9 cellular contexts compared by ENCODE assay signal in the genomic region with DNA sequence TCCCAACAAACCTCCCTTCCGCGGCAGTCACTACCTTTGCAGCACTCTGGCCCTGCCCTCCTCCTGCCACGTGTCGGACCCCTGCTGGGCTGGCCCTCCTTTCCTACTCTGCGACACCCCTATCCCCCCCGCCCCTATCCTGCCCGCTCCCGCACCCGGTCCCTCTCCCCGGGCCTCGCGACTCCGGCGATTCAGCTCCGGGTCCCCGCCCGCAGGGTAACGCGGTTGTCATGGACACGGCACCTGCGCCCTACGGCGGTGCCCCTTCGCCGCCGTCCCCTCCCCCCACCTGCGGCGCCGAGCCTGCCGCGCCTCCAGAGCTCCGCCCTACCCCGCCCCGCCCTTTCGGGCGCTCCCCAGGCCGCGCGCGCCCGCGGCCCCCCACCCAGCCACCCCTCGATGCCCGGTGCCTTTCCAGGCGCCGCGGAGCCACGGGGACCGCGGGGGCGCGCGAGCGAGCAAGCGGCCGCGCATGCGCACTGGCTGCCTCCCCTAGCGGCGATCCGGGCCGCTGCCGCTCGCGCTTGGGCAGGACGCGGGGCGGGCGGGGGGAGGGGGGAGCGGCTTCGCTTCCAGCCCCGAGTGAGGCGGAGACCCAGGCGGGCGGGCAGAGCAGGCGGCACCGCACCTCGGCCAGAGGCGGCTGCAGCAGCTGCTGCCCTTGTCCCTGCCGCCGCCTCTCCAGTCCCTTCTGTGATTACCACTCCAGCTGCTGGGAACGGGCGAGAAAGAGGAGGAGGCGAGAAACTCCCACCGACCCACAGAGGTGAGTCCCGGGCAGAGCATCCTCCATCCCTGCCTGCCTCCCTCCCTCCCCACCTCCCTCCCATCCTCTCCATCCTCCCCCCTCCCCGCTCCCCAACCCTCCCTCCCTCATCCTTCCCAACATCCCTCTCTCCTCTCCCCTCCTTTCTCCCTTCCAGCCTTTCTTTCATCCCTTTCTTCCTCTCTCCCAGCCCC. TPM values are rescaled to one million over a fixed set of nuclear protein-coding genes. Genes with fewer than 3 reads are reported as not detected.
DNase-seq lines count a peak whose midpoint lies in the region; ATAC-seq and TF ChIP-seq lines count a peak whose summit lies in the region.
"Had no signal": no experiment of that assay in that cellular context is flagged by ENCODE, and none has a peak within 500 bp of the region (broad histone marks: within the 10 kb centered on the region; RNA-seq: fewer than 3 reads in every experiment).

A gene (plus strand): TSS at position 610 of the 960 bp plus-strand sequence.

- H3K9me3 ChIP-seq in PC-3 (ENCODE audit: low read length) (peaks cover 7% of the 10 kb centered on the region; the same call in 1 of the 2 replicates), thyroid gland (no peaks in the 10 kb centered on the region)

- ATAC-seq in HG03571 (IDR thresholded peaks at IDR 0.05; ENCODE audit: unreplicated experiment) (peak; percentile 46), PC-3 (peak; percentile 58), memory B cell (ENCODE audit: low read depth) (no peak)

- H3K4me1 Mint-ChIP-seq in activated CD4-positive, alpha-beta memory T cell treated with anti-CD3 and anti-CD28 coated beads for 36 hours (ENCODE audit: low read depth), result peaks cover 2% of the 10 kb centered on the region
- H3K4me1 Mint-ChIP-seq in activated CD4-positive, alpha-beta memory T cell treated with anti-CD3 and anti-CD28 coated beads, Interleukin-2, amount 10 ng/mL, durations not matched to agents 7 days and 5 days, result no peaks in the 10 kb centered on the region
- H3K4me1 Mint-ChIP-seq in memory B cell, result peaks cover 3% of the 10 kb centered on the region

- H3K27ac ChIP-seq in PC-3 (ENCODE audit: low read length) (no peak within 1 kb of the TSS), dorsolateral prefrontal cortex (peak within 1 kb of the TSS in 52 of 59 donors; percentile 17 to 88 (median 74)), thyroid gland (no peak within 1 kb of the TSS)
- H3K27ac ChIP-seq: BLaER1 treated with 17β-estradiol and CSF1 and Interleukin-3, amounts not matched to agents 10 nM and 100 nM had no signal

- peaks cover 3% of the 10 kb centered on the region for H3K36me3 Mint-ChIP-seq in activated CD4-positive, alpha-beta memory T cell treated with anti-CD3 and anti-CD28 coated beads for 36 hours
- peaks cover 3% of the 10 kb centered on the region for H3K36me3 Mint-ChIP-seq in activated CD4-positive, alpha-beta memory T cell treated with anti-CD3 and anti-CD28 coated beads, Interleukin-2, amount 10 ng/mL, durations not matched to agents 7 days and 5 days (ENCODE audit: low read depth)
- peaks cover 3% of the 10 kb centered on the region for H3K36me3 Mint-ChIP-seq in memory B cell

- BruUV-seq in PC-3 (replicated peaks; lab: Mats Ljungman, UMichigan), result no TSS peak

- peak; percentile 12 for DNase-seq in activated CD4-positive, alpha-beta memory T cell treated with anti-CD3 and anti-CD28 coated beads for 36 hours
- DNase-seq in activated CD4-positive, alpha-beta memory T cell treated with anti-CD3 and anti-CD28 coated beads, Interleukin-2, amount 10 ng/mL, durations not matched to agents 7 days and 5 days, result no peak
- DNase-seq in PC-3 (peak; percentile 15), dorsolateral prefrontal cortex (peak; percentile 45 to 85 (median 74)), memory B cell (ENCODE audit: low spot score in 2 of 2) (no peak), thyroid gland (peak; percentile 34 to 45), cortex of kidney (lab: John Stamatoyannopoulos, UW) (no peak)

- H3K79me2 ChIP-seq in PC-3 (ENCODE audit: low read length), result no peaks in the 10 kb centered on the region

- H4K20me1 ChIP-seq in PC-3 (ENCODE audit: low read length), result no peaks in the 10 kb centered on the region
- H4K20me1 ChIP-seq: BLaER1 treated with 17β-estradiol and CSF1 and Interleukin-3, amounts not matched to agents 10 nM and 100 nM had no signal

- CTCF ChIA-PET in activated CD4-positive, alpha-beta memory T cell treated with anti-CD3 and anti-CD28 coated beads for 36 hours (lab: Charles Lee), result no interaction called here
- CTCF ChIA-PET in activated CD4-positive, alpha-beta memory T cell treated with anti-CD3 and anti-CD28 coated beads, Interleukin-2, amount 10 ng/mL, durations not matched to agents 7 days and 5 days (lab: Charles Lee), result no interaction called here
- CTCF ChIA-PET in PC-3 (lab: Charles Lee), result no interaction called here

- WGBS in thyroid gland, 2 donors, result 3 to 7% methylated on average over 19 to 24 of the region's 87 CpGs

- peaks cover 11% of the 10 kb centered on the region for H3K27me3 Mint-ChIP-seq in activated CD4-positive, alpha-beta memory T cell treated with anti-CD3 and anti-CD28 coated beads for 36 hours
- peaks cover 3% of the 10 kb centered on the region for H3K27me3 Mint-ChIP-seq in activated CD4-positive, alpha-beta memory T cell treated with anti-CD3 and anti-CD28 coated beads, Interleukin-2, amount 10 ng/mL, durations not matched to agents 7 days and 5 days
- H3K27me3 Mint-ChIP-seq in memory B cell, result peaks cover 8% of the 10 kb centered on the region

- intact Hi-C loops in activated CD4-positive, alpha-beta memory T cell treated with anti-CD3 and anti-CD28 coated beads for 36 hours (cut with micrococcal nuclease), result no loop called here
- intact Hi-C loops in PC-3 (cut with micrococcal nuclease) (no loop called here), dorsolateral prefrontal cortex (cut with DNase I) (loop anchor here (5.0 kb wide), 3 partner anchors 140 to 365 kb away; no protein-coding TSS in a partner anchor), thyroid gland (cut with DNase I) (no loop called here)

- H2AFZ ChIP-seq in PC-3 (ENCODE audit: low read length), result no peak within 1 kb of the TSS

- H3K9me2 ChIP-seq in PC-3 (replicated peaks; ENCODE audit: low read length), result no peaks in the 10 kb centered on the region

- no peak within 1 kb of the TSS for H3K9ac ChIP-seq in PC-3 (ENCODE audit: low read length)
- H3K9ac ChIP-seq: BLaER1 treated with 17β-estradiol and CSF1 and Interleukin-3, amounts not matched to agents 10 nM and 100 nM had no signal

- no peaks in the 10 kb centered on the region for H3F3A ChIP-seq in PC-3 (ENCODE audit: low read length, unreplicated experiment)

- TF ChIP-seq CTCF in PC-3 (conservative IDR thresholded peaks at IDR 0.05; ENCODE audit: low read depth, low read length), result no peak
- peak in 45 of 56 donors; percentile 10 to 72 (median 38) for TF ChIP-seq CTCF in dorsolateral prefrontal cortex (IDR thresholded peaks at IDR 0.05 in 54 of 56, conservative IDR thresholded peaks at IDR 0.05 in 2 of 56; ENCODE audit: low read depth in 1 of 56, partially characterized antibody in 56 of 56)
- TF ChIP-seq CTCF in thyroid gland (IDR thresholded peaks at IDR 0.05), result peak in 1 of 6 experiments; percentile 33

- no peaks in the 10 kb centered on the region for H3K27me3 ChIP-seq in PC-3 (ENCODE audit: low read length)
- no peaks in the 10 kb centered on the region for H3K27me3 ChIP-seq in dorsolateral prefrontal cortex
- no peaks in the 10 kb centered on the region for H3K27me3 ChIP-seq in thyroid gland
- H3K27me3 ChIP-seq: BLaER1 treated with 17β-estradiol and CSF1 and Interleukin-3, amounts not matched to agents 10 nM and 100 nM had no signal

- H3K4me3 Mint-ChIP-seq in activated CD4-positive, alpha-beta memory T cell treated with anti-CD3 and anti-CD28 coated beads for 36 hours, result no peak within 1 kb of the TSS
- H3K4me3 Mint-ChIP-seq in activated CD4-positive, alpha-beta memory T cell treated with anti-CD3 and anti-CD28 coated beads, Interleukin-2, amount 10 ng/mL, durations not matched to agents 7 days and 5 days, result no peak within 1 kb of the TSS
- H3K4me3 Mint-ChIP-seq in memory B cell, result peak within 1 kb of the TSS; percentile 50

- peaks cover 9% of the 10 kb centered on the region for H3K9me3 Mint-ChIP-seq in activated CD4-positive, alpha-beta memory T cell treated with anti-CD3 and anti-CD28 coated beads for 36 hours
- peaks cover 4% of the 10 kb centered on the region for H3K9me3 Mint-ChIP-seq in activated CD4-positive, alpha-beta memory T cell treated with anti-CD3 and anti-CD28 coated beads, Interleukin-2, amount 10 ng/mL, durations not matched to agents 7 days and 5 days
- H3K9me3 Mint-ChIP-seq in memory B cell, result peaks cover 8% of the 10 kb centered on the region

- H3K4me1 ChIP-seq in PC-3 (ENCODE audit: insufficient read depth, low read length) (no peaks in the 10 kb centered on the region), thyroid gland (no peaks in the 10 kb centered on the region)
- H3K4me1 ChIP-seq: BLaER1 treated with 17β-estradiol and CSF1 and Interleukin-3, amounts not matched to agents 10 nM and 100 nM had no signal

- no peak for TF ChIP-seq POLR2A in thyroid gland (IDR thresholded peaks at IDR 0.05)

- H3K4me2 ChIP-seq in PC-3 (ENCODE audit: low read length), result no peak within 1 kb of the TSS
- H3K4me2 ChIP-seq: BLaER1 treated with 17β-estradiol and CSF1 and Interleukin-3, amounts not matched to agents 10 nM and 100 nM had no signal

- POLR2A ChIA-PET in activated CD4-positive, alpha-beta memory T cell treated with anti-CD3 and anti-CD28 coated beads for 36 hours (lab: Charles Lee), result no interaction called here
- POLR2A ChIA-PET in activated CD4-positive, alpha-beta memory T cell treated with anti-CD3 and anti-CD28 coated beads, Interleukin-2, amount 10 ng/mL, durations not matched to agents 7 days and 5 days (lab: Charles Lee), result no interaction called here
- POLR2A ChIA-PET in PC-3 (lab: Charles Lee; ENCODE audit: unreplicated experiment), result no interaction called here

- H3K36me3 ChIP-seq in PC-3 (ENCODE audit: low read depth, low read length) (no peaks in the 10 kb centered on the region), thyroid gland (no peaks in the 10 kb centered on the region)
- H3K36me3 ChIP-seq: BLaER1 treated with 17β-estradiol and CSF1 and Interleukin-3, amounts not matched to agents 10 nM and 100 nM had no signal

- no peak within 1 kb of the TSS for H3K27ac Mint-ChIP-seq in activated CD4-positive, alpha-beta memory T cell treated with anti-CD3 and anti-CD28 coated beads for 36 hours
- H3K27ac Mint-ChIP-seq in activated CD4-positive, alpha-beta memory T cell treated with anti-CD3 and anti-CD28 coated beads, Interleukin-2, amount 10 ng/mL, durations not matched to agents 7 days and 5 days, result no peak within 1 kb of the TSS
- no peak within 1 kb of the TSS for H3K27ac Mint-ChIP-seq in memory B cell

- H3K4me3 ChIP-seq in PC-3 (ENCODE audit: low read length) (no peak within 1 kb of the TSS), dorsolateral prefrontal cortex (peak within 1 kb of the TSS; percentile 53 to 81 (median 67)), thyroid gland (replicated peaks in 1 of 3) (peak within 1 kb of the TSS in 1 of 3 donors; percentile 14)
- H3K4me3 ChIP-seq: BLaER1 treated with 17β-estradiol and CSF1 and Interleukin-3, amounts not matched to agents 10 nM and 100 nM had no signal

RNA-seq across cellular contexts. Expression of the gene that starts here (rescaled TPM):
- not detected for total RNA-seq in activated CD4-positive, alpha-beta memory T cell treated with anti-CD3 and anti-CD28 coated beads for 36 hours
- not detected for total RNA-seq in activated CD4-positive, alpha-beta memory T cell treated with anti-CD3 and anti-CD28 coated beads, Interleukin-2, amount 10 ng/mL, durations not matched to agents 7 days and 5 days
- total RNA-seq in PC-3 (2014; rRNA removed) (not detected in 2 replicates), dorsolateral prefrontal cortex (100 to 1,000 TPM in 118 of 120 experiments, 10 to 100 TPM in 2; 75.3 to 253 (median 170) TPM), thyroid gland (under 1 TPM in 3 of 4 donors, not detected in 1; 0.13 to 0.44 (median 0.22) TPM)

Comparison
In these comparisons a context has a peak if more than half of its experiments do, and no peak if none do; other contexts are left out.
1. RNA of the gene that starts here (total RNA-seq): 75.3 to 253 TPM in dorsolateral prefrontal cortex; 0.13 to 0.44 TPM in thyroid gland, not detected in activated CD4-positive, alpha-beta memory T cell treated with anti-CD3 and anti-CD28 coated beads for 36 hours, not detected in activated CD4-positive, alpha-beta memory T cell treated with anti-CD3 and anti-CD28 coated beads, Interleukin-2, amount 10 ng/mL, durations not matched to agents 7 days and 5 days and not detected in PC-3; every median in the first group is over 10 times any median in the second.
2. Peak in DNase-seq in activated CD4-positive, alpha-beta memory T cell treated with anti-CD3 and anti-CD28 coated beads for 36 hours; RNA of the gene not detected or under 1 TPM.
3. Peak in DNase-seq and ATAC-seq in PC-3; RNA of the gene not detected or under 1 TPM.
4. Peak in DNase-seq in thyroid gland; RNA of the gene not detected or under 1 TPM.
5. DNase-seq: peak in dorsolateral prefrontal cortex (10 of 10); none in activated CD4-positive, alpha-beta memory T cell treated with anti-CD3 and anti-CD28 coated beads, Interleukin-2, amount 10 ng/mL, durations not matched to agents 7 days and 5 days (single experiment), memory B cell (0 of 2) and cortex of kidney (single experiment).
6. H3K27ac ChIP-seq: peak in dorsolateral prefrontal cortex (52 of 59); none in PC-3 (single experiment) and thyroid gland (0 of 3).
7. intact Hi-C loops: an anchor here in dorsolateral prefrontal cortex (5.0 kb wide); none called in activated CD4-positive, alpha-beta memory T cell treated with anti-CD3 and anti-CD28 coated beads for 36 hours, PC-3 and thyroid gland.